In genomic region chr11:75524576-75525432, GRCh38 we compare ENCODE assay signal across 8 cellular contexts. TPM values are rescaled to one million over a fixed set of nuclear protein-coding genes. Genes with fewer than 3 reads are reported as not detected.
A peak's percentile ranks its signal among the peaks of the same experiment; 100 is the strongest.
DNase-seq lines count a peak whose midpoint lies in the region; ATAC-seq, FAIRE-seq and TF ChIP-seq lines count a peak whose summit lies in the region.

No MANE protein-coding gene starts in this region.

- FAIRE-seq in H1 (lab: Jason Lieb, UNC) = no peak

- no peak overlapping the region for H3K27ac ChIP-seq in H1 (ENCODE audit: low read depth, low read length)

- no peak overlapping the region for H2BK20ac ChIP-seq in H1 (ENCODE audit: low read length)

- H2BK12ac ChIP-seq in H1 (ENCODE audit: low read depth, low read length) = peak overlapping the region; percentile 50; the same call in 1 of the 2 replicates

- H3K9me3 ChIP-seq in H1 (ENCODE audit: insufficient read depth in 2 of 2, low read depth in 1 of 2, low read length in 1 of 2) = no peaks in the 10 kb centered on the region

- no peak overlapping the region for H4K91ac ChIP-seq in H1 (replicated peaks; ENCODE audit: insufficient read length, low read length)

- no peak overlapping the region for H2BK120ac ChIP-seq in H1 (replicated peaks; ENCODE audit: low read depth, low read length)

- DNase-seq in GM12864 (ENCODE audit: low read depth) (no peak), H1 (ENCODE audit: low read depth in 1 of 2, low spot score in 2 of 2) (peak in 1 of 2 experiments; percentile 72), T1000 (lab: John Stamatoyannopoulos, UW) (no peak), ACHN (no peak)

- no peak overlapping the region; the same call in 1 of the 2 replicates for H3K18ac ChIP-seq in H1 (ENCODE audit: extremely low read depth, low read length)

- TF ChIP-seq EP300 in H1 (IDR thresholded peaks at IDR 0.05; ENCODE audit: borderline replicate concordance in 1 of 2, low read depth in 2 of 2, low read length in 2 of 2) = no peak

- H3K23ac ChIP-seq in H1 (ENCODE audit: insufficient read length) = no peak overlapping the region

- H3K56ac ChIP-seq in H1 (replicated peaks; ENCODE audit: insufficient read length, low read depth, low read length) = no peak overlapping the region

- peak overlapping the region in 1 of 3 experiments; percentile 18 for H3K27ac Mint-ChIP-seq in nephron

- peak overlapping the region in 1 of 4 experiments; percentile 70; a peak in 2 of 7 replicates for H3K9ac ChIP-seq in H1 (replicated peaks in 1 of 4; ENCODE audit: extremely low read depth in 1 of 4, low read depth in 3 of 4, low read length in 3 of 4)

- H4K8ac ChIP-seq in H1 (ENCODE audit: extremely low read depth, insufficient read depth, low read length) = no peak overlapping the region

- H3K4me1 Mint-ChIP-seq in nephron = peaks cover 13% of the 10 kb centered on the region

- CTCF ChIA-PET in H1 (lab: Charles Lee; ENCODE audit: partially characterized antibody) = interaction anchor here (0.7 to 27.2 kb wide), 15 partner anchors 9 to 137 kb away, joined by 3 to 603 read pairs (median 5); no protein-coding TSS in a partner anchor

- H3K36me3 ChIP-seq in H1 (ENCODE audit: control insufficient read depth in 2 of 4, insufficient read depth in 4 of 4, low read length in 3 of 4) = no peaks in the 10 kb centered on the region

- TF ChIP-seq POLR2A in H1 (IDR thresholded peaks at IDR 0.05; ENCODE audit: control extremely low read depth in 1 of 2, low read depth in 2 of 2, low read length in 2 of 2) = no peak

- no peaks in the 10 kb centered on the region for H3K9me3 Mint-ChIP-seq in nephron

- peaks cover 9% of the 10 kb centered on the region; the same call in 1 of the 2 replicates for H3K23me2 ChIP-seq in H1 (ENCODE audit: low read depth, low read length)

- H3K4me1 ChIP-seq in H1 (replicated peaks in 1 of 4; ENCODE audit: control insufficient read depth in 3 of 4, insufficient read depth in 4 of 4, low read length in 3 of 4) = peaks cover 0 to 7% (median 1%) of the 10 kb centered on the region in 4 experiments; a peak in 2 of 7 replicates

- ATAC-seq in HG03439 (IDR thresholded peaks at IDR 0.05; ENCODE audit: unreplicated experiment) (peak; percentile 2), HG03045 (IDR thresholded peaks at IDR 0.05; ENCODE audit: unreplicated experiment) (no peak)

- no peaks in the 10 kb centered on the region for H3K36me3 Mint-ChIP-seq in nephron (ENCODE audit: low read depth)

- no peak overlapping the region for H2BK15ac ChIP-seq in H1 (ENCODE audit: low read length)

- H2AK5ac ChIP-seq in H1 (ENCODE audit: low read depth, low read length) = no peak overlapping the region

- peaks cover 14 to 35% (median 19%) of the 10 kb centered on the region in 4 experiments; a peak in 6 of 7 replicates for H3K27me3 ChIP-seq in H1 (replicated peaks in 1 of 4; ENCODE audit: control insufficient read depth in 3 of 4, extremely low read depth in 1 of 4, insufficient read depth in 3 of 4, low read length in 3 of 4)

- H3K4me2 ChIP-seq in H1 (ENCODE audit: insufficient read depth in 1 of 2, low read depth in 2 of 2, low read length in 2 of 2) = peak overlapping the region; percentile 88 to 95

- peak overlapping the region; percentile 86; the same call in 1 of the 2 replicates for H2AFZ ChIP-seq in H1 (ENCODE audit: low read length)

- H3K79me2 ChIP-seq in H1 (ENCODE audit: control insufficient read depth in 1 of 2, insufficient read depth in 2 of 2, low read length in 2 of 2) = no peaks in the 10 kb centered on the region

- H2BK5ac ChIP-seq in H1 (ENCODE audit: low read depth, low read length) = no peak overlapping the region; the same call in 1 of the 2 replicates

- no peak overlapping the region for H3K14ac ChIP-seq in H1 (ENCODE audit: insufficient read length)

- TF ChIP-seq CTCF in GM12864 (IDR thresholded peaks at IDR 0.05; ENCODE audit: low read depth, low read length, missing control alignments) (no peak), WI38 (IDR thresholded peaks at IDR 0.05; ENCODE audit: low read depth, low read length) (no peak), H1 (IDR thresholded peaks at IDR 0.05; ENCODE audit: control extremely low read depth in 1 of 3, insufficient read depth in 1 of 3, low read depth in 1 of 3, low read length in 3 of 3) (no peak), nephron (IDR thresholded peaks at IDR 0.05; ENCODE audit: unreplicated experiment in 3 of 3) (no peak)

- in situ Hi-C loops in ACHN (cut with HindIII; ENCODE audit: low pct_ligation_motif_present, low pct_unique_long_range_greater_than_20kb, low sequenced_read_pairs) = no loop called here

- H3K27me3 Mint-ChIP-seq in nephron (ENCODE audit: low read depth) = peaks cover 49% of the 10 kb centered on the region

- H4K20me1 ChIP-seq in H1 (replicated peaks in 1 of 2; ENCODE audit: control insufficient read depth in 1 of 2, insufficient read depth in 2 of 2, low read length in 2 of 2) = no peaks in the 10 kb centered on the region

- H3K4me3 Mint-ChIP-seq in nephron = peak overlapping the region; percentile 78 to 85 (median 84)

- no peak for TF ChIP-seq RAD21 in H1 (IDR thresholded peaks at IDR 0.05 in 1 of 2, conservative IDR thresholded peaks at IDR 0.05 in 1 of 2; ENCODE audit: low read depth in 2 of 2, low read length in 2 of 2)

- POLR2A ChIA-PET in H1 (lab: Charles Lee; ENCODE audit: partially characterized antibody) = interaction anchor here (0.6 to 2.3 kb wide), 13 partner anchors 12 to 125 kb away, joined by 3 to 9 read pairs (median 4); partner anchors contain the start of gene RPS3

- H3K79me1 ChIP-seq in H1 (ENCODE audit: low read depth, low read length) = no peaks in the 10 kb centered on the region; the same call in 1 of the 2 replicates

- H4K5ac ChIP-seq in H1 (ENCODE audit: insufficient read length, low read depth, low read length) = no peak overlapping the region

- H3K4ac ChIP-seq in H1 (replicated peaks; ENCODE audit: insufficient read length, low read depth, low read length) = no peak overlapping the region

- 6% methylated on average over 33 of the region's 52 CpGs; no CpG with 5 or more reads in 1 of the 2 experiments for WGBS in H1 (ENCODE audit: extremely low coverage in 1 of 2, insufficient coverage in 1 of 2, insufficient read length in 1 of 2, insufficient replicate concordance in 2 of 2, low coverage in 1 of 2, low lambda C conversion rate in 2 of 2, missing lambda C conversion rate in 1 of 2), 2 experiments

- H3K4me3 ChIP-seq in GM12864 (ENCODE audit: low read depth, low read length) (peak overlapping the region; percentile 90), WI38 (ENCODE audit: low read depth, low read length) (peak overlapping the region; percentile 67), H1 (ENCODE audit: extremely low read depth in 1 of 4, insufficient read depth in 2 of 4, low read depth in 3 of 4, low read length in 4 of 4) (peak overlapping the region; percentile 47 to 77 (median 76))

TF ChIP-seq in H1, 55 proteins besides CTCF, POLR2A, EP300 and RAD21:
- TF ChIP-seq RBBP5 (IDR thresholded peaks at IDR 0.05; ENCODE audit: borderline replicate concordance, low read depth, low read length) (0 out of 2 replicates have a peak, but pooled peaks have one; percentile 5), HDAC2 (IDR thresholded peaks at IDR 0.05; ENCODE audit: borderline replicate concordance in 1 of 2, low read depth in 2 of 2, low read length in 2 of 2) (0 out of 4 replicates have a peak, but pooled peaks of 1 of the 2 experiments have one; percentile 67), TEAD4 (IDR thresholded peaks at IDR 0.05; ENCODE audit: low read depth, low read length) (no peak), SUZ12 (IDR thresholded peaks at IDR 0.05; ENCODE audit: low read length) (peak; percentile 71), KDM5A (IDR thresholded peaks at IDR 0.05; ENCODE audit: low read length) (no peak), SIN3A (conservative IDR thresholded peaks at IDR 0.05 in 1 of 2, IDR thresholded peaks at IDR 0.05 in 1 of 2; ENCODE audit: low read depth in 1 of 2, low read length in 2 of 2) (no peak; a peak in 1 of 4 replicates), USF2 (IDR thresholded peaks at IDR 0.05; ENCODE audit: low read length) (no peak), SIRT6 (IDR thresholded peaks at IDR 0.05; ENCODE audit: low read length) (no peak), EZH2 (IDR thresholded peaks at IDR 0.05; ENCODE audit: low read depth, low read length, severe bottlenecking) (peak; percentile 70)

RNA-seq across cellular contexts. Expression of gene GDPD5, which starts 0.9 kb away (rescaled TPM):
- total RNA-seq in H1 (2021; fragmentation: NEBNext Ultra II Directional; extraction: Animal tissue kit (Norgen Biotek cat#: 25700)) = 8.1 and 8.6 TPM in 2 replicates
- 7.8 and 10.2 TPM in 2 replicates for polyA plus RNA-seq in H1 (2011; rRNA removed)
- 6.4 TPM for polyA plus RNA-seq in H1 (2011; cell fraction: cytosol; rRNA removed)
- 27.2 TPM for polyA plus RNA-seq in H1 (2011; cell fraction: nucleus; rRNA removed)
- polyA plus RNA-seq in H1 (2012, experiment 1 of 2) = 4.8 to 10.4 TPM (median 8.0 TPM) in 4 replicates
- polyA plus RNA-seq in H1 (2012, experiment 2 of 2) = 6.2 TPM
- polyA plus RNA-seq in H1 (2013, experiment 1 of 2) = 10.7 TPM
- polyA plus RNA-seq in H1 (2013, experiment 2 of 2) = 10.8 TPM
- 6.0 and 7.1 TPM in 2 replicates for polyA minus RNA-seq in H1 (2011; rRNA and poly(A)+ RNA removed)
- 3.8 TPM for polyA minus RNA-seq in H1 (2011; cell fraction: cytosol; rRNA and poly(A)+ RNA removed)
- polyA minus RNA-seq in H1 (2011; cell fraction: nucleus; rRNA and poly(A)+ RNA removed) = 8.1 TPM

RNA-seq across cellular contexts. Expression of gene SERPINH1, which starts 37.2 kb away (rescaled TPM):
- total RNA-seq in H1 (2021; fragmentation: NEBNext Ultra II Directional; extraction: Animal tissue kit (Norgen Biotek cat#: 25700)) = 420 and 424 TPM in 2 replicates
- 621 and 869 TPM in 2 replicates for polyA plus RNA-seq in H1 (2011; rRNA removed)
- 482 TPM for polyA plus RNA-seq in H1 (2011; cell fraction: cytosol; rRNA removed)
- 605 TPM for polyA plus RNA-seq in H1 (2011; cell fraction: nucleus; rRNA removed)
- 280 to 399 TPM (median 368 TPM) in 4 replicates for polyA plus RNA-seq in H1 (2012, experiment 1 of 2)
- 351 TPM for polyA plus RNA-seq in H1 (2012, experiment 2 of 2)
- polyA plus RNA-seq in H1 (2013, experiment 1 of 2) = 739 TPM
- 760 TPM for polyA plus RNA-seq in H1 (2013, experiment 2 of 2)
- 124 and 163 TPM in 2 replicates for polyA minus RNA-seq in H1 (2011; rRNA and poly(A)+ RNA removed)
- polyA minus RNA-seq in H1 (2011; cell fraction: cytosol; rRNA and poly(A)+ RNA removed) = 266 TPM
- polyA minus RNA-seq in H1 (2011; cell fraction: nucleus; rRNA and poly(A)+ RNA removed) = 239 TPM
